ENCODE assay signal across 8 cellular contexts in the genomic region with DNA sequence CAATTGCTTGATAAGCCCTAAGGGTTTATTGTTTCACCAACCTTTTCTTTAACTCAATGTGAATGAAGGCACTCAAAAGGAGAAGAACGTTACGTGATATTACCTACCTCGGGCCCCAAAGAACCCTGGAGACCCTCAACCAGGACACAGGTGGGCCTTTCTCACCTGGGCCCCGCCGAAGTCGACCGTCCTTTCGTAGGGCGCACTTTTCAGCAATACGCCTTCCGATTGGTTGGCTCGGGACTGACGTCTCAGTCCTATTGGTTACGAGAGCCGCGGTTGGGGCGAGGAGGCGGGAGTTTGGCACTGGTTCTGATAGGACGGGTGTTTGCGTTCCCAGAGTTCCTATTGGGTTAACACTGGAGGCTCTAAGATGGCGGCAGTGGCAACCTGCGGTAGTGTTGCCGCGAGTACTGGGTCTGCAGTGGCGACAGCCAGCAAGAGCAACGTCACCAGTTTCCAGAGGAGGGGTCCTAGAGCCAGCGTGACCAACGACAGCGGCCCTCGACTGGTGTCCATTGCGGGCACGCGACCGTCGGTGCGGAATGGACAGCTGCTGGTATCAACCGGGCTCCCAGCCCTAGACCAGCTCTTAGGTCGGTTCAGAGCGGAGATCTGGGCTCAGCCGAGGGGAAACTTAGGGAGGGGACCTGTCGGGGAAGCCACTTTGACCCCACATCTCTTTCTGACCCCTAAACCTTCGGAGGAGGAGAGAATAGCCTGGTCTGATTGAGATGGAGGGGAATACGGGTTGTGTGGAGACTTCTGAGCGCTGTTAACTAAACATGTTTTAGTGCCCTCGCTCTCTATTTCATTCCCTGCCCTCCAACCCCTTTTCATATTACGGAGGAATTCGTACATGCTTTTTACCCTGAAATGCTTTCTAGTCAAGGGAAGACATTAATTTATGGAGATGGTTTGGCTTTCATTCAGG. TPM values are rescaled to one million over a fixed set of nuclear protein-coding genes. Genes with fewer than 3 reads are reported as not detected.
DNase-seq lines count a peak whose midpoint lies in the region; ATAC-seq, FAIRE-seq and TF ChIP-seq lines count a peak whose summit lies in the region.

A gene with protein sequence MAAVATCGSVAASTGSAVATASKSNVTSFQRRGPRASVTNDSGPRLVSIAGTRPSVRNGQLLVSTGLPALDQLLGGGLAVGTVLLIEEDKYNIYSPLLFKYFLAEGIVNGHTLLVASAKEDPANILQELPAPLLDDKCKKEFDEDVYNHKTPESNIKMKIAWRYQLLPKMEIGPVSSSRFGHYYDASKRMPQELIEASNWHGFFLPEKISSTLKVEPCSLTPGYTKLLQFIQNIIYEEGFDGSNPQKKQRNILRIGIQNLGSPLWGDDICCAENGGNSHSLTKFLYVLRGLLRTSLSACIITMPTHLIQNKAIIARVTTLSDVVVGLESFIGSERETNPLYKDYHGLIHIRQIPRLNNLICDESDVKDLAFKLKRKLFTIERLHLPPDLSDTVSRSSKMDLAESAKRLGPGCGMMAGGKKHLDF (plus strand): TSS at position 356 of the 934 bp plus-strand sequence. CDS start 18 bp downstream, at position 374.
A gene with protein sequence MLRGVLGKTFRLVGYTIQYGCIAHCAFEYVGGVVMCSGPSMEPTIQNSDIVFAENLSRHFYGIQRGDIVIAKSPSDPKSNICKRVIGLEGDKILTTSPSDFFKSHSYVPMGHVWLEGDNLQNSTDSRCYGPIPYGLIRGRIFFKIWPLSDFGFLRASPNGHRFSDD (minus strand): TSS at position 211 of the 934 bp plus-strand sequence. CDS start 46,346 bp downstream, outside the sequence.

- no peaks in the 10 kb centered on the region for H3K9me3 Mint-ChIP-seq in nephron progenitor cell
- no peaks in the 10 kb centered on the region for H3K9me3 Mint-ChIP-seq in stimulated activated naive CD8-positive, alpha-beta T cell treated with anti-CD3 and anti-CD28 coated beads, Interleukin-15, amount 100 ng/mL, for 72 hours

- peak; percentile 95 for DNase-seq in EL
- DNase-seq in H54 (ENCODE audit: insufficient read length, low spot score) = peak; percentile 84
- DNase-seq in activated T-helper 9 cell treated with anti-CD3 and anti-CD28 coated beads, Interleukin-2, amount 50 U/mL, for 16 hours (ENCODE audit: low read depth) = peak; percentile 90
- peak; percentile 96 for DNase-seq in fibroblast of the aortic adventitia (ENCODE audit: low read depth)
- DNase-seq in nephron progenitor cell = peak; percentile 93
- DNase-seq in stimulated activated naive CD8-positive, alpha-beta T cell treated with anti-CD3 and anti-CD28 coated beads, Interleukin-15, amount 100 ng/mL, for 72 hours = peak; percentile 91 to 96

- no peaks in the 10 kb centered on the region for H3K9me2 ChIP-seq in Loucy (replicated peaks; ENCODE audit: low read depth, low read length)

- H3K9ac ChIP-seq in Loucy (ENCODE audit: low read depth, low read length, poor library complexity, severe bottlenecking) = peak within 1 kb of the TSS; percentile 86

- H3K36me3 ChIP-seq in Loucy (ENCODE audit: insufficient read depth, low read length) = no peaks in the 10 kb centered on the region

- peak within 1 kb of the TSS; percentile 82 for H3K4me2 ChIP-seq in Loucy (ENCODE audit: low read depth, low read length, poor library complexity, severe bottlenecking)

- H2AFZ ChIP-seq in Loucy (ENCODE audit: low read length) = peak within 1 kb of the TSS; percentile 98

- H3K27me3 ChIP-seq in Loucy (ENCODE audit: insufficient read depth, low read length, poor library complexity, severe bottlenecking) = no peaks in the 10 kb centered on the region

- H3K27ac Mint-ChIP-seq in nephron progenitor cell = peak within 1 kb of the TSS; percentile 100
- H3K27ac Mint-ChIP-seq in stimulated activated naive CD8-positive, alpha-beta T cell treated with anti-CD3 and anti-CD28 coated beads, Interleukin-15, amount 100 ng/mL, for 72 hours = peak within 1 kb of the TSS; percentile 98

- no peaks in the 10 kb centered on the region; the same call in 1 of the 2 replicates for H3F3A ChIP-seq in Loucy (ENCODE audit: low read depth)

- peaks cover 22% of the 10 kb centered on the region for H3K36me3 Mint-ChIP-seq in nephron progenitor cell (ENCODE audit: low read depth)

- peaks cover 29% of the 10 kb centered on the region for H3K4me1 Mint-ChIP-seq in nephron progenitor cell
- H3K4me1 Mint-ChIP-seq in stimulated activated naive CD8-positive, alpha-beta T cell treated with anti-CD3 and anti-CD28 coated beads, Interleukin-15, amount 100 ng/mL, for 72 hours = peaks cover 39% of the 10 kb centered on the region

- no peaks in the 10 kb centered on the region for H3K27me3 Mint-ChIP-seq in nephron progenitor cell (ENCODE audit: low read depth, poor library complexity)
- no peaks in the 10 kb centered on the region for H3K27me3 Mint-ChIP-seq in stimulated activated naive CD8-positive, alpha-beta T cell treated with anti-CD3 and anti-CD28 coated beads, Interleukin-15, amount 100 ng/mL, for 72 hours

- TF ChIP-seq POLR2A in H54 (IDR thresholded peaks at IDR 0.05; ENCODE audit: low read depth, low read length) = peak; percentile 93
- TF ChIP-seq POLR2A in Raji (IDR thresholded peaks at IDR 0.05; ENCODE audit: insufficient read depth, low read depth, low read length) = peak; percentile 96

- H4K20me1 ChIP-seq in Loucy (ENCODE audit: insufficient read depth, low read length, poor library complexity, severe bottlenecking) = peaks cover 10% of the 10 kb centered on the region

- H3K4me3 ChIP-seq in Loucy (ENCODE audit: low read length, poor library complexity, severe bottlenecking) (peak within 1 kb of the TSS; percentile 98), fibroblast of the aortic adventitia (ENCODE audit: low read depth, low read length) (peak within 1 kb of the TSS; percentile 99)

- peaks cover 66% of the 10 kb centered on the region for H3K79me2 ChIP-seq in Loucy (ENCODE audit: insufficient read depth, low read length)

- peaks cover 43% of the 10 kb centered on the region for H3K4me1 ChIP-seq in Loucy (ENCODE audit: insufficient read depth, low read length, poor library complexity, severe bottlenecking)

- H3K4me3 Mint-ChIP-seq in nephron progenitor cell = peak within 1 kb of the TSS; percentile 95
- peak within 1 kb of the TSS; percentile 89 to 94 for H3K4me3 Mint-ChIP-seq in stimulated activated naive CD8-positive, alpha-beta T cell treated with anti-CD3 and anti-CD28 coated beads, Interleukin-15, amount 100 ng/mL, for 72 hours

- no peak for TF ChIP-seq CTCF in Loucy (conservative IDR thresholded peaks at IDR 0.05; ENCODE audit: low read length)
- TF ChIP-seq CTCF in fibroblast of the aortic adventitia (IDR thresholded peaks at IDR 0.05; ENCODE audit: insufficient read depth, low read length) = no peak
- TF ChIP-seq CTCF in nephron progenitor cell (IDR thresholded peaks at IDR 0.05) = no peak

- H3K9me3 ChIP-seq in Loucy (ENCODE audit: insufficient read depth, low read depth, low read length) = no peaks in the 10 kb centered on the region

- ATAC-seq in stimulated activated naive CD8-positive, alpha-beta T cell treated with anti-CD3 and anti-CD28 coated beads, Interleukin-15, amount 100 ng/mL, for 72 hours = peak; percentile 100

- peak; percentile 99 for FAIRE-seq in H54 (lab: Jason Lieb, UNC)

RNA-seq across cellular contexts. Expression of the first gene that starts in this region (rescaled TPM):
- total RNA-seq in fibroblast of the aortic adventitia (ENCODE audit: low replicate concordance) = 4.3 and 23.0 TPM in 2 replicates

RNA-seq across cellular contexts. Expression of the second gene that starts in this region (rescaled TPM):
- total RNA-seq in fibroblast of the aortic adventitia (ENCODE audit: low replicate concordance) = 11.4 and 13.5 TPM in 2 replicates

Comparison
In these comparisons a context has a peak if more than half of its experiments do, and no peak if none do; other contexts are left out.
1. Peak in every context shown above with its lines: DNase-seq, ATAC-seq and H3K4me3 ChIP-seq.